ENCODE assay signal across 7 cellular contexts in genomic region chr7:102675545-102675944, GRCh38. TPM values are rescaled to one million over a fixed set of nuclear protein-coding genes. Genes with fewer than 3 reads are reported as not detected.
"Had no signal": no experiment of that assay in that cellular context is flagged by ENCODE, and none has a peak within 500 bp of the region (broad histone marks: within the 10 kb centered on the region; RNA-seq: fewer than 3 reads in every experiment).

No MANE protein-coding gene starts in this region.

RNA-seq across cellular contexts. Expression of gene SPDYE2B, which starts 25.4 kb away (rescaled TPM):
- total RNA-seq: activated B cell treated with CpG ODN at 0.5 μM for 24 hours; activated T-helper 1 cell treated with anti-CD3 and anti-CD28 coated beads, Interleukin-12 subunit alpha, Interleukin-12 subunit beta, Interleukin-2, Interleukin-4 antibody, amounts not matched to agents 30 ng/mL and 10 ng/mL and 1 ng/mL, durations not matched to agents 14 hours and 24 hours and 36 hours; cardiac muscle cell; HepG2; MCF 10A; PC-9; T-helper 17 cell had no signal
